5 cellular contexts compared by ENCODE assay signal in genomic region chr5:95983067-95983466, GRCh38.
"Had no signal": no experiment of that assay in that cellular context is flagged by ENCODE, and none has a peak within 500 bp of the region (broad histone marks: within the 10 kb centered on the region; RNA-seq: fewer than 3 reads in every experiment).

No MANE protein-coding gene starts in this region.

- DNase-seq: H9, HCEC 1CT, IMR-90 had no signal

- H3K4me2 ChIP-seq: GM23338 had no signal

- H3K27ac ChIP-seq: HL-60 had no signal

- ATAC-seq: GM23338 had no signal

- H2AFZ ChIP-seq: GM23338 had no signal

- H3K4me3 Mint-ChIP-seq: GM23338, H9 had no signal

- H3K9me3 Mint-ChIP-seq: GM23338, H9 had no signal

- H3K4me3 ChIP-seq: GM23338 had no signal

- H3K27ac Mint-ChIP-seq: GM23338, H9 had no signal
